11 cellular contexts compared by ENCODE assay signal in genomic region chr10:71980181-71981023, GRCh38. TPM values are rescaled to one million over a fixed set of nuclear protein-coding genes. Genes with fewer than 3 reads are reported as not detected.
DNase-seq lines count a peak whose midpoint lies in the region; ATAC-seq, FAIRE-seq and TF ChIP-seq lines count a peak whose summit lies in the region.
"Had no signal": no experiment of that assay in that cellular context is flagged by ENCODE, and none has a peak within 500 bp of the region (broad histone marks: within the 10 kb centered on the region; RNA-seq: fewer than 3 reads in every experiment).

No MANE protein-coding gene starts in this region.

- H3K27ac ChIP-seq in heart right ventricle (peak overlapping the region; percentile 6 to 86 (median 72)), pancreas (peak overlapping the region; percentile 47 to 73 (median 52))

- ATAC-seq in heart right ventricle (peak in 1 of 8 donors; percentile 10), Right ventricle myocardium superior (ENCODE audit: poor library complexity) (no peak), pancreas (peak; percentile 7 to 60 (median 50)), sciatic nerve (no peak)
- ATAC-seq: stimulated activated memory B cell treated with anti-CD40 and anti-IgM and Interleukin-4, amounts not matched to agents 10 μg/mL and 1 μg/mL and 100 μg/mL, for 72 hours; T-helper 17 cell had no signal

- WGBS in heart right ventricle, 2 donors, result 36 to 40% methylated on average over 10 of the region's 10 CpGs
- WGBS in pancreas, 2 donors, result 35 to 36% methylated on average over 10 of the region's 10 CpGs

- H3K4me1 ChIP-seq in heart right ventricle (peaks cover 63 to 100% (median 97%) of the 10 kb centered on the region in 9 donors), pancreas (peaks cover 7 to 14% (median 9%) of the 10 kb centered on the region in 3 donors)

- FAIRE-seq in pancreas (lab: Jason Lieb, UNC) (no peak), HTR-8/SVneo (lab: Jason Lieb, UNC) (no peak)

- H3K9me3 ChIP-seq in heart right ventricle, result no peaks in the 10 kb centered on the region
- no peaks in the 10 kb centered on the region for H3K9me3 ChIP-seq in pancreas

- no peaks in the 10 kb centered on the region for H3K36me3 ChIP-seq in heart right ventricle
- H3K36me3 ChIP-seq in pancreas, result no peaks in the 10 kb centered on the region

- TF ChIP-seq CTCF in heart right ventricle (IDR thresholded peaks at IDR 0.05) (no peak), fibroblast of pulmonary artery (IDR thresholded peaks at IDR 0.05; ENCODE audit: low read length, missing control alignments) (no peak), pancreas (IDR thresholded peaks at IDR 0.05) (no peak)

- intact Hi-C loops in heart right ventricle (cut with DNase I) (no loop called here), Right ventricle myocardium superior (cut with DNase I) (no loop called here), pancreas (cut with DNase I) (no loop called here), sciatic nerve (cut with DNase I) (no loop called here)

- DNase-seq in heart right ventricle, result no peak
- no peak for DNase-seq in Right ventricle myocardium superior
- peak; percentile 58 for DNase-seq in fibroblast of pulmonary artery (ENCODE audit: low read depth)
- DNase-seq in pancreas, result no peak
- DNase-seq in H4 (ENCODE audit: low spot score), result no peak
- no peak for DNase-seq in sciatic nerve (ENCODE audit: low spot score)
- DNase-seq in kidney tubule cell (ENCODE audit: low spot score), result no peak
- no peak for DNase-seq in HTR-8/SVneo (ENCODE audit: insufficient read length, low spot score)
- DNase-seq: NCI-H1048, T-helper 17 cell had no signal

- no peaks in the 10 kb centered on the region for H3K27me3 ChIP-seq in heart right ventricle
- no peaks in the 10 kb centered on the region for H3K27me3 ChIP-seq in pancreas

- no peak overlapping the region for H3K4me3 ChIP-seq in heart right ventricle
- no peak overlapping the region for H3K4me3 ChIP-seq in fibroblast of pulmonary artery (replicated peaks; ENCODE audit: low read depth, low read length)
- H3K4me3 ChIP-seq in pancreas, result no peak overlapping the region

RNA-seq across cellular contexts. Expression of gene CHST3, which starts 16.2 kb away (rescaled TPM):
- 10 to 100 TPM; 14.5 to 28.7 (median 21.3) TPM for total RNA-seq in heart right ventricle
- polyA plus RNA-seq in heart right ventricle, result 10 to 100 TPM in 1 of 2 donors, 1 to 10 TPM in 1; 6.3 to 12.0 TPM
- total RNA-seq in Right ventricle myocardium superior, result 15.4 TPM
- total RNA-seq in pancreas, result 10 to 100 TPM in 1 of 6 donors, 1 to 10 TPM in 5; 3.1 to 10.8 (median 3.8) TPM
- 1 to 10 TPM; 3.3 to 3.6 TPM for polyA plus RNA-seq in pancreas
- 4.0 and 4.3 TPM in 2 replicates for total RNA-seq in H4 (2014; rRNA removed; shearing (Covaris generic))
- total RNA-seq in sciatic nerve, result 36.5 TPM
- total RNA-seq: T-helper 17 cell had no signal

Comparison
In these comparisons a context has a peak if more than half of its experiments do, and no peak if none do; other contexts are left out.
1. ATAC-seq: peak in pancreas (4 of 4); none in Right ventricle myocardium superior (single experiment) and sciatic nerve (single experiment).